In the genomic region with DNA sequence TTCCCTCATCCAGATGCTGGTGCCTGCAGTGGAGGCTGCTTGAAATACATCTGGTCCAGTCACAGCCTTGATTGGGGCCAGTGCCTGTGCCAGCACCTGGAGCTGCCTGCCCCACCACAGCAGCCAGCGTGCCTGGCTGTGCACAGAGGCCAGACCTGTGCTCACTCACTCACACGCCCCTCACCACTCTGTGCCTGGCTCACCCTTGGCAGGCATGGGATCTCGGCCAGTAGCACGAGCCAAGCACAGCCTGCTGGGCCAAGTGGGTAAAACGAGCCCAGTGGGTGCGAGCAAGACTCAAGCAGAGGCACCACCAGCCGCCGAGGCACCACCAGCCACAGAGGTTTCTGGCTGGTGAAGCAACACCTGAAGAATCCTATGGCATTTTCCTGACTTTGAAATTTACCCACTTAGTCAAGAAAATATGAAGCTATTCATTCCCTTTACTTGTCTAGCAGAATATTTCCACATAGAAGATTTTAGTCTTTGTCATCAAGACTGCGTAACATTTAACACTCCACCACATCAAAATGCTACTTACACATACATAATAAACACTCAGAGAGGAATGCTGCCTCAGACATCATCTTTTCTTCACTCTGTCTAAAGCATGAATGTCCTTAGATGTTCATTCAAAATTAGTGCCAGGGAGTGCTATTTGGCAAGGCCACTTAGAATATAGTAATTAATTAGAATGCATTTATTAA, we compare ENCODE assay signal across 20 cellular contexts.
"Had no signal": no experiment of that assay in that cellular context is flagged by ENCODE, and none has a peak within 500 bp of the region (broad histone marks: within the 10 kb centered on the region; RNA-seq: fewer than 3 reads in every experiment).

No MANE protein-coding gene starts in this region.

- H3K27ac ChIP-seq: adrenal gland, ascending aorta, colonic mucosa, dorsolateral prefrontal cortex, suprapubic skin, tibial nerve had no signal

- H3K27me3 ChIP-seq: adrenal gland, ascending aorta, colonic mucosa, dorsolateral prefrontal cortex, esophagus muscularis mucosa, suprapubic skin, tibial nerve had no signal

- ATAC-seq: activated T-helper 17 cell treated with anti-CD3 and anti-CD28 coated beads, Interleukin-2, amount 50 U/mL, for 72 hours; effector memory CD8-positive, alpha-beta T cell; right cardiac atrium; stimulated activated naive CD8-positive, alpha-beta T cell treated with anti-CD3 and anti-CD28 coated beads, Interleukin-15, amount 100 ng/mL, for 72 hours had no signal

- H3K4me1 ChIP-seq: ascending aorta, colonic mucosa, suprapubic skin had no signal

- H3K9me3 ChIP-seq: adrenal gland, ascending aorta, colonic mucosa, esophagus muscularis mucosa, suprapubic skin, tibial nerve had no signal

- DNase-seq: activated CD4-positive, alpha-beta T cell treated with anti-CD3 and anti-CD28 coated beads for 1 hour; activated CD4-positive, alpha-beta T cell treated with anti-CD3 and anti-CD28 coated beads, Interleukin-2, amount 50 U/mL, for 1 hour; activated T-cell treated with anti-CD3 and anti-CD28 coated beads, Interleukin-2, amount 50 U/mL, for 1 hour; adrenal gland; colonic mucosa; dorsolateral prefrontal cortex; effector memory CD8-positive, alpha-beta T cell; glutamatergic neuron; hippocampal formation; naive B cell; stimulated activated CD4-positive, alpha-beta T cell treated with anti-CD3 and anti-CD28 coated beads, Interleukin-12 subunit alpha, Interleukin-12 subunit beta, amount 100 ng/mL, for 4 hours; stimulated activated CD4-positive, alpha-beta T cell treated with anti-CD3 and anti-CD28 coated beads, Interleukin-4, amount 100 ng/mL, for 4 hours; stimulated activated naive CD8-positive, alpha-beta T cell treated with anti-CD3 and anti-CD28 coated beads, Interleukin-15, amount 100 ng/mL, for 72 hours; T-helper 1 cell had no signal

- H3K36me3 ChIP-seq: adrenal gland, ascending aorta, colonic mucosa, esophagus muscularis mucosa, suprapubic skin, tibial nerve had no signal

- H3K4me3 ChIP-seq: adrenal gland, ascending aorta, colonic mucosa, dorsolateral prefrontal cortex, esophagus muscularis mucosa, suprapubic skin, tibial nerve had no signal
